ENCODE assay signal across 10 cellular contexts in the genomic region with DNA sequence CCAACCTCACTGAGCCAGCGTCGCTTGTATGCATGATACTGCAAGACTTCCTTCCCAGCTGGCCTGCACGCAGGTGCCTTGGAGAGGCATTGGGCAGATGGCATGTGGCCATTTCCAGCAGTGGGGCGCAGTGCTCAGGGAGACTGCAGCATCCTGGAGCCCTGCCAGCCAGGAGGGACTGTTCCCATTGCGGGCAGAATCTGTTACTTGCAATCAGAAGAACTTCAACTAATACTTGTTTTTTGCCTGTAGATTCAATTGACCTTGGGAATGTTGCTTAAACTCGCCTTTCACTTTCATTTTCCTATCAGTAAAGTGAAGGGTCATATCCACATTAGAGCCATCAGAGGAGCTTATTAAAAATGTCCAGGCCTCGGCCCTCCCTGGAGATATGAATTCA. TPM values are rescaled to one million over a fixed set of nuclear protein-coding genes. Genes with fewer than 3 reads are reported as not detected.
DNase-seq lines count a peak whose midpoint lies in the region; ATAC-seq and TF ChIP-seq lines count a peak whose summit lies in the region.
"Had no signal": no experiment of that assay in that cellular context is flagged by ENCODE, and none has a peak within 500 bp of the region (broad histone marks: within the 10 kb centered on the region; RNA-seq: fewer than 3 reads in every experiment).

No MANE protein-coding gene starts in this region.

- H3K27me3 ChIP-seq in right cardiac atrium (ENCODE audit: control insufficient read depth, insufficient read depth) (no peaks in the 10 kb centered on the region), sigmoid colon (no peaks in the 10 kb centered on the region), WERI-Rb-1 (ENCODE audit: insufficient read depth, low read depth, severe bottlenecking) (no peaks in the 10 kb centered on the region)
- H3K27me3 ChIP-seq: ascending aorta had no signal

- 43% methylated on average over 7 of the region's 7 CpGs for WGBS in right cardiac atrium
- 16 to 59% methylated on average over 7 of the region's 7 CpGs for WGBS in sigmoid colon, 2 donors

- H3K4me1 ChIP-seq in right cardiac atrium (ENCODE audit: control insufficient read depth, insufficient read depth, low read length) (peaks cover 9% of the 10 kb centered on the region), sigmoid colon (peaks cover 0 to 14% (median 8%) of the 10 kb centered on the region in 4 donors)

- peak; percentile 51 to 53 for ATAC-seq in right cardiac atrium

- DNase-seq in M059J (ENCODE audit: low read depth) (peak; percentile 7), RPMI8226 (peak; percentile 66), right cardiac atrium (peak; percentile 51 to 82 (median 76)), sigmoid colon (peak; percentile 75), NOMO-1 (lab: John Stamatoyannopoulos, UW; ENCODE audit: unreplicated experiment in 2 of 2) (no peak), germinal center (ENCODE audit: low spot score) (no peak), WERI-Rb-1 (no peak), coronary artery (ENCODE audit: low spot score) (no peak)
- DNase-seq: activated CD4-positive, alpha-beta T cell treated with anti-CD3 and anti-CD28 coated beads, Interleukin-2, amount 50 U/mL, for 4 hours had no signal

- H3K36me3 ChIP-seq in sigmoid colon (peaks cover 0 to 4% (median 0%) of the 10 kb centered on the region in 4 donors), WERI-Rb-1 (no peaks in the 10 kb centered on the region)
- H3K36me3 ChIP-seq: ascending aorta had no signal

- H3K27ac ChIP-seq in right cardiac atrium (ENCODE audit: low read length) (peak overlapping the region; percentile 63), sigmoid colon (peak overlapping the region in 3 of 4 donors; percentile 16 to 52 (median 43)), WERI-Rb-1 (no peak overlapping the region), coronary artery (no peak overlapping the region)
- H3K27ac ChIP-seq: ascending aorta had no signal

- TF ChIP-seq CTCF in sigmoid colon (IDR thresholded peaks at IDR 0.05) (no peak), WERI-Rb-1 (IDR thresholded peaks at IDR 0.05; ENCODE audit: low read depth, low read length) (no peak), coronary artery (IDR thresholded peaks at IDR 0.05) (no peak)

- H3K4me3 ChIP-seq in right cardiac atrium (ENCODE audit: low read length), result no peak overlapping the region
- H3K4me3 ChIP-seq in sigmoid colon, result no peak overlapping the region
- H3K4me3 ChIP-seq in WERI-Rb-1 (ENCODE audit: low read depth, low read length), result no peak overlapping the region
- no peak overlapping the region for H3K4me3 ChIP-seq in coronary artery

- intact Hi-C loops in right cardiac atrium (cut with DNase I) (no loop called here), sigmoid colon (cut with DNase I) (no loop called here)

- no peak for TF ChIP-seq EP300 in sigmoid colon (IDR thresholded peaks at IDR 0.05)

- H3K9me3 ChIP-seq in right cardiac atrium (ENCODE audit: control insufficient read depth, low read length) (no peaks in the 10 kb centered on the region), sigmoid colon (no peaks in the 10 kb centered on the region), WERI-Rb-1 (ENCODE audit: severe bottlenecking) (no peaks in the 10 kb centered on the region)
- H3K9me3 ChIP-seq: ascending aorta had no signal

- no peak for TF ChIP-seq POLR2A in sigmoid colon (IDR thresholded peaks at IDR 0.05)

RNA-seq across cellular contexts. Expression of a gene that starts 29.8 kb away (rescaled TPM):
- total RNA-seq in M059J (2014; rRNA removed; shearing (Covaris generic)), result 14.0 and 20.9 TPM in 2 replicates
- total RNA-seq in right cardiac atrium, result 100 to 1,000 TPM; 115 to 134 (median 125) TPM
- 43.1 TPM for polyA plus RNA-seq in right cardiac atrium
- 10 to 100 TPM; 16.1 to 36.0 (median 23.4) TPM for total RNA-seq in sigmoid colon
- polyA plus RNA-seq in sigmoid colon, result 10 to 100 TPM in 2 of 3 donors, 1 to 10 TPM in 1; 9.6 to 28.7 (median 16.4) TPM

Comparison
In these comparisons a context has a peak if more than half of its experiments do, and no peak if none do; other contexts are left out.
1. DNase-seq: peak in M059J (single experiment), RPMI8226 (single experiment), right cardiac atrium (3 of 3) and sigmoid colon (single experiment); none in NOMO-1 (0 of 2), germinal center (single experiment), WERI-Rb-1 (single experiment) and coronary artery (single experiment).
2. H3K27ac ChIP-seq: peak in right cardiac atrium (single experiment) and sigmoid colon (3 of 4); none in WERI-Rb-1 (single experiment) and coronary artery (0 of 2).